In genomic region chr6:129641344-129641743, GRCh38 we compare ENCODE assay signal across 21 cellular contexts.
A peak's percentile ranks its signal among the peaks of the same experiment; 100 is the strongest.
DNase-seq lines count a peak whose midpoint lies in the region; ATAC-seq and TF ChIP-seq lines count a peak whose summit lies in the region.
"Had no signal": no experiment of that assay in that cellular context is flagged by ENCODE, and none has a peak within 500 bp of the region (broad histone marks: within the 10 kb centered on the region; RNA-seq: fewer than 3 reads in every experiment).

No MANE protein-coding gene starts in this region.

- TF ChIP-seq RAD21 in SK-N-SH (IDR thresholded peaks at IDR 0.05; ENCODE audit: low read length), result no peak

- POLR2A ChIA-PET in SK-N-SH (lab: Yijun Ruan, JAX), result no interaction called here

- H3K4me3 Mint-ChIP-seq in osteocyte (ENCODE audit: unreplicated experiment), result no peak overlapping the region
- no peak overlapping the region for H3K4me3 Mint-ChIP-seq in activated naive CD8-positive, alpha-beta T cell treated with anti-CD3 and anti-CD28 coated beads for 36 hours

- H3K36me3 ChIP-seq in SK-N-SH (replicated peaks in 1 of 2; ENCODE audit: control insufficient read depth in 1 of 2, insufficient read depth in 2 of 2, low read length in 1 of 2), result peaks cover 6 to 50% of the 10 kb centered on the region in 2 experiments
- H3K36me3 ChIP-seq: ovary, WERI-Rb-1 had no signal

- CTCF ChIA-PET in SK-N-SH (lab: Yijun Ruan, JAX), result interaction anchor here (1.3 kb wide), 1 partner anchor 41 kb away, joined by 4 read pairs; no protein-coding TSS in a partner anchor

- H3K9me3 ChIP-seq in SK-N-SH, result no peaks in the 10 kb centered on the region
- H3K9me3 ChIP-seq: ovary had no signal

- peaks cover 90% of the 10 kb centered on the region for H3K79me2 ChIP-seq in SK-N-SH (ENCODE audit: insufficient read depth)

- peak overlapping the region; percentile 12; the same call in 1 of the 2 replicates for H3K9ac ChIP-seq in SK-N-SH
- H3K9ac ChIP-seq: BLaER1 treated with 17β-estradiol and CSF1 and Interleukin-3, amounts not matched to agents 10 nM and 100 nM had no signal

- peak; percentile 46 to 86; a peak in 2 of 4 replicates for TF ChIP-seq EP300 in SK-N-SH (IDR thresholded peaks at IDR 0.05; ENCODE audit: borderline replicate concordance in 1 of 2, low read depth in 1 of 2, low read length in 1 of 2)

- no peaks in the 10 kb centered on the region for H3K9me3 Mint-ChIP-seq in osteocyte (ENCODE audit: unreplicated experiment)
- H3K9me3 Mint-ChIP-seq in activated naive CD8-positive, alpha-beta T cell treated with anti-CD3 and anti-CD28 coated beads for 36 hours, result no peaks in the 10 kb centered on the region

- no peaks in the 10 kb centered on the region for H4K20me1 ChIP-seq in SK-N-SH (ENCODE audit: insufficient read depth)

- no peaks in the 10 kb centered on the region for H3K27me3 Mint-ChIP-seq in osteocyte (ENCODE audit: unreplicated experiment)
- H3K27me3 Mint-ChIP-seq in activated naive CD8-positive, alpha-beta T cell treated with anti-CD3 and anti-CD28 coated beads for 36 hours, result no peaks in the 10 kb centered on the region

- no peak overlapping the region for H3K4me3 ChIP-seq in SK-N-SH (ENCODE audit: low read depth in 2 of 2, low read length in 1 of 2)
- H3K4me3 ChIP-seq: BLaER1 treated with 17β-estradiol and CSF1 and Interleukin-3, amounts not matched to agents 10 nM and 100 nM; ovary had no signal

- H3K9me2 ChIP-seq in SK-N-SH, result no peaks in the 10 kb centered on the region

- peaks cover 6 to 58% of the 10 kb centered on the region in 2 experiments for H3K4me1 ChIP-seq in SK-N-SH (ENCODE audit: control insufficient read depth in 1 of 2, insufficient read depth in 2 of 2, low read depth in 1 of 2, low read length in 1 of 2)

- H3K27me3 ChIP-seq in SK-N-SH (ENCODE audit: insufficient read depth), result no peaks in the 10 kb centered on the region
- H3K27me3 ChIP-seq: BLaER1 treated with 17β-estradiol and CSF1 and Interleukin-3, amounts not matched to agents 10 nM and 100 nM; ovary had no signal

- no peak for ATAC-seq in GM21576 (IDR thresholded peaks at IDR 0.05; ENCODE audit: unreplicated experiment)
- no peak for ATAC-seq in GM19395 (IDR thresholded peaks at IDR 0.05; ENCODE audit: unreplicated experiment)
- ATAC-seq: stimulated activated naive CD8-positive, alpha-beta T cell treated with anti-CD3 and anti-CD28 coated beads, Interleukin-15, Interleukin-2, amounts not matched to agents 100 U/mL and 50 U/mL, for 24 hours had no signal

- H2AFZ ChIP-seq in SK-N-SH (ENCODE audit: low read depth), result no peak overlapping the region

- H3K4me1 Mint-ChIP-seq in osteocyte (ENCODE audit: unreplicated experiment), result peaks cover 62% of the 10 kb centered on the region
- no peaks in the 10 kb centered on the region for H3K4me1 Mint-ChIP-seq in activated naive CD8-positive, alpha-beta T cell treated with anti-CD3 and anti-CD28 coated beads for 36 hours

- H3K36me3 Mint-ChIP-seq in osteocyte (ENCODE audit: unreplicated experiment), result peaks cover 6% of the 10 kb centered on the region
- no peaks in the 10 kb centered on the region for H3K36me3 Mint-ChIP-seq in activated naive CD8-positive, alpha-beta T cell treated with anti-CD3 and anti-CD28 coated beads for 36 hours

- TF ChIP-seq CTCF in SK-N-SH (IDR thresholded peaks at IDR 0.05) (no peak), osteocyte (IDR thresholded peaks at IDR 0.05) (no peak)

- peak overlapping the region; percentile 67 to 85; a peak in 3 of 4 replicates for H3K27ac ChIP-seq in SK-N-SH (ENCODE audit: low read depth in 2 of 2, low read length in 1 of 2)
- H3K27ac ChIP-seq: BLaER1 treated with 17β-estradiol and CSF1 and Interleukin-3, amounts not matched to agents 10 nM and 100 nM; HL-60; ovary; WERI-Rb-1 had no signal

- peak overlapping the region; percentile 2 for H3K27ac Mint-ChIP-seq in osteocyte (ENCODE audit: unreplicated experiment)
- H3K27ac Mint-ChIP-seq in activated naive CD8-positive, alpha-beta T cell treated with anti-CD3 and anti-CD28 coated beads for 36 hours, result no peak overlapping the region

- H3K4me2 ChIP-seq in SK-N-SH, result peak overlapping the region; percentile 29; the same call in 1 of the 2 replicates

- peaks cover 70% of the 10 kb centered on the region for H3F3A ChIP-seq in SK-N-SH (replicated peaks; ENCODE audit: insufficient read depth)

- peak; percentile 61 for DNase-seq in ELR (ENCODE audit: low read depth)
- no peak for DNase-seq in SK-N-SH
- DNase-seq in fibroblast of peridontal ligament (ENCODE audit: extremely low read depth), result peak; percentile 80
- DNase-seq in osteocyte (ENCODE audit: extremely low spot score, unreplicated experiment), result no peak
- no peak for DNase-seq in D341Med (ENCODE audit: low spot score)
- no peak for DNase-seq in activated naive CD8-positive, alpha-beta T cell treated with anti-CD3 and anti-CD28 coated beads for 36 hours
- DNase-seq: activated CD8-positive, alpha-beta memory T cell treated with anti-CD3 and anti-CD28 coated beads for 24 hours; activated effector memory CD4-positive, alpha-beta T cell treated with Interleukin-2 at 50 U/mL for 16 hours; effector memory CD4-positive, alpha-beta T cell; head of caudate nucleus; kidney; NCI-H187; NCI-H510A treated with DMSO at 0.1 percent for 48 hours; ovary; small intestine; stimulated activated naive CD8-positive, alpha-beta T cell treated with anti-CD3 and anti-CD28 coated beads, Interleukin-15, Interleukin-2, amounts not matched to agents 100 U/mL and 50 U/mL, for 24 hours; WERI-Rb-1 had no signal

TF ChIP-seq in SK-N-SH, 30 proteins besides CTCF, POLR2A, EP300 and RAD21 (continues in another document):
- TF ChIP-seq FOXM1 (IDR thresholded peaks at IDR 0.05; ENCODE audit: low read depth) (peak; percentile 69; the same call in 1 of the 2 replicates), TEAD4 (IDR thresholded peaks at IDR 0.05; ENCODE audit: borderline replicate concordance, insufficient read depth) (peak; percentile 85; the same call in 1 of the 2 replicates), GATA2 (CRISPR knock-in tag; IDR thresholded peaks at IDR 0.05) (no peak), ELF1 (IDR thresholded peaks at IDR 0.05) (no peak), TCF12 (IDR thresholded peaks at IDR 0.05) (peak; percentile 86), EZH2phosphoT487 (IDR thresholded peaks at IDR 0.05; ENCODE audit: borderline replicate concordance, low read depth) (no peak), RXRA (IDR thresholded peaks at IDR 0.05; ENCODE audit: borderline replicate concordance, low read depth) (peak; percentile 51; the same call in 1 of the 2 replicates), RFX5 (IDR thresholded peaks at IDR 0.05; ENCODE audit: low read length) (no peak), CHD2 (IDR thresholded peaks at IDR 0.05; ENCODE audit: low read length, partially characterized antibody) (no peak), FOSL2 (IDR thresholded peaks at IDR 0.05; ENCODE audit: borderline replicate concordance, low read depth) (peak; percentile 86), IRF3 (IDR thresholded peaks at IDR 0.05; ENCODE audit: low read depth, low read length) (no peak), SIN3A (IDR thresholded peaks at IDR 0.05; ENCODE audit: borderline replicate concordance, low read depth, low read length) (0 out of 2 replicates have a peak, but pooled peaks have one; percentile 44), GABPA (IDR thresholded peaks at IDR 0.05; ENCODE audit: low read depth) (no peak), MAX (IDR thresholded peaks at IDR 0.05; ENCODE audit: low read depth) (peak; percentile 28; the same call in 1 of the 2 replicates), MXI1 (IDR thresholded peaks at IDR 0.05; ENCODE audit: low read depth, low read length) (no peak), SMC3 (IDR thresholded peaks at IDR 0.05; ENCODE audit: low read depth, low read length) (no peak)
- TF ChIP-seq, protein P1, sequence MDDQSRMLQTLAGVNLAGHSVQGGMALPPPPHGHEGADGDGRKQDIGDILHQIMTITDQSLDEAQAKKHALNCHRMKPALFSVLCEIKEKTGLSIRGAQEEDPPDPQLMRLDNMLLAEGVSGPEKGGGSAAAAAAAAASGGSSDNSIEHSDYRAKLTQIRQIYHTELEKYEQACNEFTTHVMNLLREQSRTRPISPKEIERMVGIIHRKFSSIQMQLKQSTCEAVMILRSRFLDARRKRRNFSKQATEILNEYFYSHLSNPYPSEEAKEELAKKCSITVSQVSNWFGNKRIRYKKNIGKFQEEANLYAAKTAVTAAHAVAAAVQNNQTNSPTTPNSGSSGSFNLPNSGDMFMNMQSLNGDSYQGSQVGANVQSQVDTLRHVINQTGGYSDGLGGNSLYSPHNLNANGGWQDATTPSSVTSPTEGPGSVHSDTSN (IDR thresholded peaks at IDR 0.05), result peak; percentile 95

Comparison
In these comparisons a context has a peak if more than half of its experiments do, and no peak if none do; other contexts are left out.
1. DNase-seq: peak in ELR (single experiment) and fibroblast of peridontal ligament (single experiment); none in SK-N-SH (single experiment), osteocyte (single experiment), D341Med (single experiment) and activated naive CD8-positive, alpha-beta T cell treated with anti-CD3 and anti-CD28 coated beads for 36 hours (single experiment).